Comparison of ENCODE assay signal across 21 cellular contexts in the genomic region with DNA sequence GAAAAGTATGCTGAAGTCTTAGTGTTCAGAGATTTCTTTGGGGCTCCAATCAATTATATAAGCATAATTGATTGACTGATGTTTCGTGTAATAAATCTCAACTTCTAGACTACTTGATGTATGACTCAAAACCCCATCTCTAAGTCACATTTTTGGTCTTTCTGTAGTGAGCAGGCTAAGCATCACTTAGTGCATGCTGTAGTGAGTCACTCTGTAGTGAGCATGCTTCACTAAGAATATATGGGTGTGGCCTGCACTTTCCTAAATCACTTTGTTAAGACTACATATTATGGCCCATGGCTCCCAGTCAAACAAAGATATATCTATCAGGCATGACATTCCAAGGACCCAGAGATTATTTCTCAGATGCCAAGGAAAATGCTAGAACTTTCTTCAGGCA.
"Had no signal": no experiment of that assay in that cellular context is flagged by ENCODE, and none has a peak within 500 bp of the region (broad histone marks: within the 10 kb centered on the region; RNA-seq: fewer than 3 reads in every experiment).

No MANE protein-coding gene starts in this region.

- FAIRE-seq: keratinocyte had no signal

- H3K27me3 ChIP-seq: ascending aorta, foreskin keratinocyte, left lung, right atrium auricular region, thyroid gland had no signal

- DNase-seq: activated CD4-positive, alpha-beta T cell treated with anti-CD3 and anti-CD28 coated beads, Interleukin-2, amount 50 U/mL, for 1 hour; activated CD4-positive, CD25-positive, alpha-beta regulatory T cell treated with anti-CD3 and anti-CD28 coated beads, Interleukin-2, amount 50 U/mL, for 72 hours; activated CD8-positive, alpha-beta memory T cell treated with anti-CD3 and anti-CD28 coated beads, Interleukin-2, amount 50 U/mL, for 48 hours; activated effector memory CD4-positive, alpha-beta T cell treated with anti-CD3 and anti-CD28 coated beads, Interleukin-2, amount 50 U/mL, for 16 hours; activated T-cell treated with anti-CD3 and anti-CD28 coated beads, Interleukin-2, amount 50 U/mL, for 48 hours; dermis blood vessel endothelial cell; effector memory CD8-positive, alpha-beta T cell; hypothalamus; left lung; nephron progenitor cell; occipital lobe; posterior cingulate gyrus; stimulated activated CD4-positive, alpha-beta T cell treated with anti-CD3 and anti-CD28 coated beads, Interleukin-12 subunit alpha, Interleukin-12 subunit beta, amount 100 ng/mL, for 4 hours; stimulated activated CD4-positive, alpha-beta T cell treated with anti-CD3 and anti-CD28 coated beads, Interleukin-1b, Interleukin-23, amount 100 ng/mL, for 48 hours; stimulated activated naive CD4-positive, alpha-beta T cell treated with Interleukin-2 at 50 U/mL for 16 hours; thyroid gland had no signal

- H3K36me3 ChIP-seq: ascending aorta, left lung, right atrium auricular region, thyroid gland had no signal

- H3K4me3 ChIP-seq: ascending aorta, left lung, right atrium auricular region, thyroid gland had no signal

- H3K4me1 ChIP-seq: ascending aorta, foreskin keratinocyte, left lung, right atrium auricular region, thyroid gland had no signal

- H3K9me3 ChIP-seq: ascending aorta, left lung, right atrium auricular region, thyroid gland had no signal

- H3K27ac ChIP-seq: ascending aorta, foreskin keratinocyte, left lung, right atrium auricular region, thyroid gland, VCaP had no signal

- ATAC-seq: effector memory CD8-positive, alpha-beta T cell; foreskin keratinocyte; left lung had no signal
